8 cellular contexts compared by ENCODE assay signal in genomic region chr19:51607920-51608562, GRCh38. TPM values are rescaled to one million over a fixed set of nuclear protein-coding genes. Genes with fewer than 3 reads are reported as not detected.
DNase-seq lines count a peak whose midpoint lies in the region; ATAC-seq, FAIRE-seq and TF ChIP-seq lines count a peak whose summit lies in the region.

No MANE protein-coding gene starts in this region.

- no peak for FAIRE-seq in urothelium cell line (lab: Jason Lieb, UNC)

- no peak overlapping the region for H3K9ac ChIP-seq in NT2/D1 (ENCODE audit: insufficient read length, low read depth)

- H3K9me3 ChIP-seq in NT2/D1 (ENCODE audit: insufficient read depth, low read length) = no peaks in the 10 kb centered on the region

- no peak for ATAC-seq in GM21447 (IDR thresholded peaks at IDR 0.05; ENCODE audit: unreplicated experiment)

- peak; percentile 79 for TF ChIP-seq CTCF in GM12873 (IDR thresholded peaks at IDR 0.05; ENCODE audit: insufficient read depth, low read depth, low read length, missing control alignments)
- TF ChIP-seq CTCF in fibroblast of villous mesenchyme (IDR thresholded peaks at IDR 0.05; ENCODE audit: insufficient read depth, low read depth, low read length) = peak; percentile 84

- H3K36me3 ChIP-seq in NT2/D1 (ENCODE audit: insufficient read depth, insufficient read length, low read length) = no peaks in the 10 kb centered on the region

- peaks cover 26% of the 10 kb centered on the region for H3K27me3 ChIP-seq in NT2/D1 (ENCODE audit: insufficient read depth, insufficient read length)

- no peaks in the 10 kb centered on the region for H3K4me1 ChIP-seq in NT2/D1 (ENCODE audit: insufficient read depth, insufficient read length)

- DNase-seq in NT2/D1 (ENCODE audit: low read depth, low spot score) (peak; percentile 80), activated T-cell treated with anti-CD3 and anti-CD28 coated beads for 4 hours (peak; percentile 35), fibroblast of villous mesenchyme (ENCODE audit: low read depth) (peak; percentile 81), nucleus accumbens (lab: John Stamatoyannopoulos, UW) (peak in 33 of 56 donors; percentile 1 to 71 (median 17)), urothelium cell line (ENCODE audit: low spot score) (peak; percentile 74), NCI-H1436 (lab: John Stamatoyannopoulos, UW) (no peak)

- H3K4me3 ChIP-seq in NT2/D1 (ENCODE audit: insufficient read length, low read depth) (no peak overlapping the region), fibroblast of villous mesenchyme (ENCODE audit: low read depth, low read length) (no peak overlapping the region)

RNA-seq across cellular contexts. Expression of gene SIGLEC5, which starts 22.2 kb away (rescaled TPM):
- not detected in 2 replicates for total RNA-seq in fibroblast of villous mesenchyme

RNA-seq across cellular contexts. Expression of gene ZNF175, which starts 37.0 kb away (rescaled TPM):
- 5.5 and 9.9 TPM in 2 replicates for total RNA-seq in fibroblast of villous mesenchyme

RNA-seq across cellular contexts. Expression of gene SIGLEC14, which starts 38.6 kb away (rescaled TPM):
- total RNA-seq in fibroblast of villous mesenchyme = not detected in 2 replicates
